17 cellular contexts compared by ENCODE assay signal in genomic region chr14:95433094-95433478, GRCh38.
DNase-seq lines count a peak whose midpoint lies in the region; ATAC-seq and TF ChIP-seq lines count a peak whose summit lies in the region.
"Had no signal": no experiment of that assay in that cellular context is flagged by ENCODE, and none has a peak within 500 bp of the region (broad histone marks: within the 10 kb centered on the region; RNA-seq: fewer than 3 reads in every experiment).

No MANE protein-coding gene starts in this region.

- WGBS in liver, result 86% methylated on average over 8 of the region's 8 CpGs

- H3K9me3 Mint-ChIP-seq in endothelial cell (ENCODE audit: unreplicated experiment), result no peaks in the 10 kb centered on the region

- H3K36me3 ChIP-seq in OCI-LY3 (replicated peaks; ENCODE audit: low read depth, low read length) (peaks cover 69% of the 10 kb centered on the region), liver (ENCODE audit: control insufficient read depth in 4 of 4, insufficient read depth in 3 of 4, low read depth in 1 of 4, low read length in 3 of 4) (peaks cover 0 to 21% (median 4%) of the 10 kb centered on the region in 4 donors)

- H3K4me3 ChIP-seq in OCI-LY3 (ENCODE audit: low read length), result no peak overlapping the region
- H3K4me3 ChIP-seq in liver (ENCODE audit: low read depth in 1 of 3, low read length in 3 of 3), result no peak overlapping the region
- H3K4me3 ChIP-seq: K562, Peyer's patch had no signal

- no peaks in the 10 kb centered on the region for H3K79me2 ChIP-seq in OCI-LY3 (ENCODE audit: low read length)

- H3K4me2 ChIP-seq in OCI-LY3 (ENCODE audit: low read length), result no peak overlapping the region

- H3K9me3 ChIP-seq in OCI-LY3 (ENCODE audit: insufficient read depth, low read length) (no peaks in the 10 kb centered on the region), liver (ENCODE audit: control insufficient read depth in 4 of 4, low read length in 3 of 4) (no peaks in the 10 kb centered on the region)
- H3K9me3 ChIP-seq: Peyer's patch had no signal

- H3K4me3 Mint-ChIP-seq in endothelial cell (ENCODE audit: unreplicated experiment), result no peak overlapping the region
- H3K4me3 Mint-ChIP-seq: CD4-positive, CD25-positive, alpha-beta regulatory T cell had no signal

- peaks cover 2% of the 10 kb centered on the region for H3K4me1 Mint-ChIP-seq in endothelial cell (ENCODE audit: unreplicated experiment)

- H3K4me1 ChIP-seq in OCI-LY3 (ENCODE audit: low read length) (no peaks in the 10 kb centered on the region), liver (ENCODE audit: control insufficient read depth in 4 of 4, insufficient read depth in 4 of 4, low read length in 3 of 4) (peaks cover 4 to 42% (median 34%) of the 10 kb centered on the region in 4 donors)
- H3K4me1 ChIP-seq: Peyer's patch had no signal

- H3K27ac ChIP-seq in OCI-LY3 (ENCODE audit: low read length) (no peak overlapping the region), liver (ENCODE audit: low read depth in 1 of 2, low read length in 2 of 2) (no peak overlapping the region)
- H3K27ac ChIP-seq: Peyer's patch had no signal

- H3K27ac Mint-ChIP-seq in endothelial cell (ENCODE audit: unreplicated experiment), result no peak overlapping the region

- H3K27me3 ChIP-seq in OCI-LY3 (ENCODE audit: low read depth, low read length), result no peaks in the 10 kb centered on the region
- no peaks in the 10 kb centered on the region for H3K27me3 ChIP-seq in liver (ENCODE audit: control insufficient read depth in 4 of 4, insufficient read depth in 4 of 4, low read length in 3 of 4)
- H3K27me3 ChIP-seq: Peyer's patch had no signal

- no peaks in the 10 kb centered on the region for H3K27me3 Mint-ChIP-seq in endothelial cell (ENCODE audit: unreplicated experiment)
- H3K27me3 Mint-ChIP-seq: CD4-positive, CD25-positive, alpha-beta regulatory T cell had no signal

- peaks cover 5% of the 10 kb centered on the region for H3K36me3 Mint-ChIP-seq in endothelial cell (ENCODE audit: low read depth, unreplicated experiment)

- DNase-seq in endothelial cell (ENCODE audit: low spot score), result no peak
- DNase-seq in NOMO-1 treated with dmso at 0.1 percent for 144 hours (lab: John Stamatoyannopoulos, UW; ENCODE audit: unreplicated experiment), result no peak
- DNase-seq in effector CD4-positive, alpha-beta T cell, result no peak
- DNase-seq: Calu3; CD4-positive, CD25-positive, alpha-beta regulatory T cell; DMS79 treated with DMSO at 0.1 percent for 48 hours; NCI-H146; NCI-H345; NCI-H69; Peyer's patch; SHP77 had no signal

- no peak overlapping the region for H2AFZ ChIP-seq in OCI-LY3 (ENCODE audit: low read depth, low read length)

- no peaks in the 10 kb centered on the region for H4K20me1 ChIP-seq in OCI-LY3 (ENCODE audit: insufficient read depth, low read length)

- TF ChIP-seq CTCF in GM12872 (IDR thresholded peaks at IDR 0.05; ENCODE audit: insufficient read depth, low read depth, low read length) (0 out of 3 replicates have a peak, but pooled peaks have one; percentile 0), OCI-LY3 (IDR thresholded peaks at IDR 0.05; ENCODE audit: low read depth, low read length) (0 out of 2 replicates have a peak, but pooled peaks have one; percentile 4), endothelial cell (IDR thresholded peaks at IDR 0.05; ENCODE audit: unreplicated experiment) (peak; percentile 10), liver (IDR thresholded peaks at IDR 0.05; ENCODE audit: low read depth, low read length, missing input control) (peak; percentile 17)

- ATAC-seq in GM19328 (IDR thresholded peaks at IDR 0.05; ENCODE audit: unreplicated experiment) (no peak), GM21717 (IDR thresholded peaks at IDR 0.05; ENCODE audit: unreplicated experiment) (no peak)
- ATAC-seq: K562 had no signal

- H3K9ac ChIP-seq in OCI-LY3 (ENCODE audit: low read length), result no peak overlapping the region
- no peak overlapping the region for H3K9ac ChIP-seq in liver (ENCODE audit: low read depth in 1 of 2, low read length in 2 of 2)

- peak in 1 of 2 donors; percentile 30 for TF ChIP-seq RAD21 in liver (IDR thresholded peaks at IDR 0.05)

TF ChIP-seq in liver, 16 proteins besides CTCF, POLR2A, EP300 and RAD21:
- TF ChIP-seq JUND (IDR thresholded peaks at IDR 0.05), result no peak
